1 cellular context compared by ENCODE assay signal in the genomic region with DNA sequence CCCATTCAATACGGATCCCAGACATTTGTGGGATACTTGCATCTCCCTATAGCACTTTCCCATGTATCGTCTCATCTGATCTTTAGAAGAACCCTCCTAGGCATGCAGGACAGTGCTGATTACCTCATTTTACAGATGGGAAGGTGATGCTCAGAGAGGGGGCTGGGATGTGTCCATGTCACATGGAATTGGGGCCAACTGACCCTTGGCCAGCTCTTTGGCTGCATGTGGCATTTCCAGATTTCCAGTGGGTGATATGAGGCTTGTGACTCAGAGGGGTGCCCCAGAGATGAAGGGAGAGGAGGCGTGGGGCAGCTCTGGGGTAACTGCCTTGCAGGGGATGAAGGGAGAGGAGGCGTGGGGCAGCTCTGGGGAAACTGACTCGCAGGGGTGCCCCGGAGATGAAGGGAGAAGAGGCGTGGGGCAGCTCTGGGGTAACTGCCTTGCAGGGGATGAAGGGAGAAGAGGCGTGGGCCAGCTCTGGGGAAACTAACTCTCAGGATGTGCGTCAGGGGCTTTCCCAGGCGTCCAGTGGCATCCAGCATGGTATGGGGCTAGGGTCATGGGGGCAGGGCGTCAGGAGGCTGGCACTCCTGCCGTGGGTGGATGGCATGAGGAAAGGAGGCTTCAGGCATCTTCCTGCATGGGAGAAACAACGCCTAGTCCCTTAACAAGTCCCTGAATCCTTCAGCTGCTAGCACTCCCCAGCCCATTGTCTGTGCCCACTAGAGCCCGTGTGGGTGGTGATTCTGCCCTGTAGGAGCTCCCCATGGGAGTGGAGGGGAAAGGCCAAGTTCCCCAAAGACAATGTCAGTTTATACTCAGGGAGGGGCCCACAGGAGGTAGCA.
TF ChIP-seq lines count a peak whose summit lies in the region.

No MANE protein-coding gene starts in this region.

TF ChIP-seq in H1, 55 proteins besides CTCF, POLR2A, EP300 and RAD21:
- TF ChIP-seq CBX8 (IDR thresholded peaks at IDR 0.05; ENCODE audit: borderline replicate concordance, low read depth, low read length): no peak
- no peak for TF ChIP-seq CREB1 (IDR thresholded peaks at IDR 0.05)
- TF ChIP-seq, protein P1, sequence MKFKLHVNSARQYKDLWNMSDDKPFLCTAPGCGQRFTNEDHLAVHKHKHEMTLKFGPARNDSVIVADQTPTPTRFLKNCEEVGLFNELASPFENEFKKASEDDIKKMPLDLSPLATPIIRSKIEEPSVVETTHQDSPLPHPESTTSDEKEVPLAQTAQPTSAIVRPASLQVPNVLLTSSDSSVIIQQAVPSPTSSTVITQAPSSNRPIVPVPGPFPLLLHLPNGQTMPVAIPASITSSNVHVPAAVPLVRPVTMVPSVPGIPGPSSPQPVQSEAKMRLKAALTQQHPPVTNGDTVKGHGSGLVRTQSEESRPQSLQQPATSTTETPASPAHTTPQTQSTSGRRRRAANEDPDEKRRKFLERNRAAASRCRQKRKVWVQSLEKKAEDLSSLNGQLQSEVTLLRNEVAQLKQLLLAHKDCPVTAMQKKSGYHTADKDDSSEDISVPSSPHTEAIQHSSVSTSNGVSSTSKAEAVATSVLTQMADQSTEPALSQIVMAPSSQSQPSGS (IDR thresholded peaks at IDR 0.05; ENCODE audit: low read length): no peak
- TF ChIP-seq, protein P2, sequence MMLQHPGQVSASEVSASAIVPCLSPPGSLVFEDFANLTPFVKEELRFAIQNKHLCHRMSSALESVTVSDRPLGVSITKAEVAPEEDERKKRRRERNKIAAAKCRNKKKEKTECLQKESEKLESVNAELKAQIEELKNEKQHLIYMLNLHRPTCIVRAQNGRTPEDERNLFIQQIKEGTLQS (IDR thresholded peaks at IDR 0.05; ENCODE audit: insufficient read depth, low read depth, low read length): no peak
- no peak for TF ChIP-seq CHD2 (IDR thresholded peaks at IDR 0.05; ENCODE audit: low read length)
- TF ChIP-seq TEAD4 (IDR thresholded peaks at IDR 0.05; ENCODE audit: low read depth, low read length): no peak
- TF ChIP-seq GABPA (IDR thresholded peaks at IDR 0.05; ENCODE audit: borderline replicate concordance, insufficient read depth, low read length): no peak
- no peak for TF ChIP-seq EGR1 (IDR thresholded peaks at IDR 0.05; ENCODE audit: borderline replicate concordance, low read depth, low read length)
- TF ChIP-seq CTBP2 (IDR thresholded peaks at IDR 0.05; ENCODE audit: borderline replicate concordance, insufficient read depth, insufficient read length, low read length): no peak
- TF ChIP-seq SP4 (IDR thresholded peaks at IDR 0.05; ENCODE audit: low read length): no peak
- TF ChIP-seq MAFK (IDR thresholded peaks at IDR 0.05; ENCODE audit: low read depth, low read length): no peak
- TF ChIP-seq, protein P3, sequence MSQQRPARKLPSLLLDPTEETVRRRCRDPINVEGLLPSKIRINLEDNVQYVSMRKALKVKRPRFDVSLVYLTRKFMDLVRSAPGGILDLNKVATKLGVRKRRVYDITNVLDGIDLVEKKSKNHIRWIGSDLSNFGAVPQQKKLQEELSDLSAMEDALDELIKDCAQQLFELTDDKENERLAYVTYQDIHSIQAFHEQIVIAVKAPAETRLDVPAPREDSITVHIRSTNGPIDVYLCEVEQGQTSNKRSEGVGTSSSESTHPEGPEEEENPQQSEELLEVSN (IDR thresholded peaks at IDR 0.05): no peak
- TF ChIP-seq YY1 (IDR thresholded peaks at IDR 0.05; ENCODE audit: low read depth, low read length): no peak
- TF ChIP-seq, protein P4, sequence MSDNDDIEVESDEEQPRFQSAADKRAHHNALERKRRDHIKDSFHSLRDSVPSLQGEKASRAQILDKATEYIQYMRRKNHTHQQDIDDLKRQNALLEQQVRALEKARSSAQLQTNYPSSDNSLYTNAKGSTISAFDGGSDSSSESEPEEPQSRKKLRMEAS (IDR thresholded peaks at IDR 0.05): no peak
- TF ChIP-seq TAF7 (optimal IDR thresholded peaks at IDR 0.05; ENCODE audit: borderline replicate concordance, low read depth, low read length): no peak
- TF ChIP-seq POLR2AphosphoS5 (IDR thresholded peaks at IDR 0.05; ENCODE audit: low read depth, low read length): no peak
- no peak for TF ChIP-seq CHD1 (IDR thresholded peaks at IDR 0.05; ENCODE audit: low read depth, low read length)
- no peak for TF ChIP-seq SIRT6 (IDR thresholded peaks at IDR 0.05; ENCODE audit: low read length)
